ENCODE assay signal across 8 cellular contexts in the genomic region with DNA sequence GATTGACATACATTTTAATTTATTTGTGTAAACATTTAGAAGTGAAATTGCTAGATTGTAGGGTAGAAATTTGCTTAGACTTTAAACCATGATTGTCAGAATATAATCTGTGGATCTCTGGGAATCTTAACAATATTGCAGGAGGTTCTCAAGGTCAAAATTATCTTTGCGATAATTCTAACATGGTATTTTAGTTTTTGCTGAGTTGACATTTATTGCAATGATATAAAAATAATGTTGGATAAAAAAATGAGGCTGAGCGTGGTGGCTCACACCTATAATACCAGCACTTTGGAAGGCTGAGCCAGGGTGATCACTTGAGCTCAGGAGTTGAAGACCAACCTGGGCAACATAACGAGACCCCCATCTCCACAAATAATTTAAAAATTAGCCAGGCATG.
"Had no signal": no experiment of that assay in that cellular context is flagged by ENCODE, and none has a peak within 500 bp of the region (broad histone marks: within the 10 kb centered on the region; RNA-seq: fewer than 3 reads in every experiment).

No MANE protein-coding gene starts in this region.

- H3K4me3 ChIP-seq: GM23248 had no signal

- H2AFZ ChIP-seq: GM23248 had no signal

- H3K4me1 Mint-ChIP-seq: IgD-negative memory B cell had no signal

- H3K4me3 Mint-ChIP-seq: H9, IgD-negative memory B cell had no signal

- H3K9me3 Mint-ChIP-seq: H9, IgD-negative memory B cell had no signal

- FAIRE-seq: H54 had no signal

- H3K9ac ChIP-seq: GM23248 had no signal

- DNase-seq: GM23248, GOT3, H9, HCEC 1CT, KG1 had no signal

- H3K27me3 Mint-ChIP-seq: IgD-negative memory B cell had no signal

- H3K27ac Mint-ChIP-seq: H9, IgD-negative memory B cell had no signal

- H3K27ac ChIP-seq: GM23248, HL-60 had no signal

- H3K36me3 Mint-ChIP-seq: IgD-negative memory B cell had no signal
